8 cellular contexts compared by ENCODE assay signal in the genomic region with DNA sequence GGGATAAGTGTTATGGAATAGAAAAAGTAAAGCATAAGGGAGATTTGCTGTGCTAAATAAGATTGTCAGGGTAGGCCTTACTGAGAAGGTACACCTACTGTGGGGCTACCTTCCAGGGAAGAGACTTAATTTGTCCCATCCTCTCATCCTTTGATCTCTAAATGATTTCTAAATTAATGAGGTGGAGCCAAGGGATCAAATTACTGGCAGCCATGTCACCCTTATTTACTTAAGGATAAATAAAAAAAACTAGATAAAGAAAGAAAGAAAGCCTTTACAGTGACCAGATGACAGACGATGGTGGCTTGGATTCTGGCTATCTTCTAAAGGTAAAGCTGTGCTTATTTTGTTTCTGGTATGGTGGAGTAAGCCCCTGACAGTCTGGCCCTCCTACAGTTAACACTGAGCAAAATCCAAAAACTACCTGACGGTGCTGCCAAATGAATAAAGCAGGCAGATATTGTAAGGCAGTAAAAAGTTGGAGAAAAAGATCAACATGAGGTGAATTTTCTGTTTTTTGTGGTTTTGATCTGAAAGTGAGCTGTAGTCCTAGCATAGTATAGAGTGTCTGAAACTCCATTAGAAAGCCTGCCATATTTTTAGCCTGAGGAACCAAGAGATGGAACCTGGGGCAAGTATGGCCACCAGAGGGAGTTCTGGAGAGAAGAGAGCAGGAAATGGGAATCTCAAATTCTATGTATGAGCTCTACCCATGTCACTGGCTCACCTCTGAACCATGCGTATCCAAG.
DNase-seq lines count a peak whose midpoint lies in the region; ATAC-seq and TF ChIP-seq lines count a peak whose summit lies in the region.

No MANE protein-coding gene starts in this region.

- POLR2A ChIA-PET in Caco-2 (lab: Charles Lee): no interaction called here

- H3K79me2 ChIP-seq in GM23338 (replicated peaks; ENCODE audit: insufficient read depth) (no peaks in the 10 kb centered on the region), OCI-LY1 (ENCODE audit: insufficient read depth, low read length) (no peaks in the 10 kb centered on the region)

- DNase-seq in Caco-2 (peak; percentile 51 to 69), GM23338 (ENCODE audit: low spot score) (peak; percentile 90), dedifferentiated amniotic fluid mesenchymal stem cell (ENCODE audit: extremely low spot score) (peak; percentile 65), lung microvascular endothelial cell (ENCODE audit: low read depth in 2 of 2) (peak; percentile 60 to 67), hippocampal formation (lab: John Stamatoyannopoulos, UW) (no peak)
- DNase-seq in central memory CD4-positive, alpha-beta T cell: no peak

- H3K9me3 ChIP-seq in Caco-2 (no peaks in the 10 kb centered on the region), OCI-LY1 (ENCODE audit: low read length) (no peaks in the 10 kb centered on the region)

- no peaks in the 10 kb centered on the region for H3K4me1 ChIP-seq in Caco-2
- no peaks in the 10 kb centered on the region for H3K4me1 ChIP-seq in GM23338 (ENCODE audit: insufficient read depth)
- no peaks in the 10 kb centered on the region for H3K4me1 ChIP-seq in OCI-LY1 (ENCODE audit: insufficient read depth, low read length, severe bottlenecking)

- H3K9ac ChIP-seq in OCI-LY1 (ENCODE audit: low read length): no peak overlapping the region

- H3K36me3 Mint-ChIP-seq in Caco-2 (ENCODE audit: insufficient read depth, unreplicated experiment) (no peaks in the 10 kb centered on the region), GM23338 (ENCODE audit: low read depth) (0 out of 3 replicates have a peak, but pooled peaks cover 7% of the 10 kb centered on the region)

- no peaks in the 10 kb centered on the region for H3K27me3 ChIP-seq in Caco-2 (replicated peaks; ENCODE audit: control insufficient read depth, insufficient read depth, low read length)
- H3K27me3 ChIP-seq in GM23338 (ENCODE audit: insufficient read depth): no peaks in the 10 kb centered on the region
- H3K27me3 ChIP-seq in OCI-LY1 (ENCODE audit: insufficient read depth, low read length): no peaks in the 10 kb centered on the region

- H3K27ac ChIP-seq in GM23338 (ENCODE audit: low read depth) (no peak overlapping the region), OCI-LY1 (ENCODE audit: low read depth, low read length, poor library complexity, severe bottlenecking) (no peak overlapping the region)

- H3K9me3 Mint-ChIP-seq in Caco-2 (ENCODE audit: unreplicated experiment): peaks cover 9% of the 10 kb centered on the region
- no peaks in the 10 kb centered on the region for H3K9me3 Mint-ChIP-seq in GM23338

- peaks cover 8% of the 10 kb centered on the region for H3K27me3 Mint-ChIP-seq in Caco-2 (ENCODE audit: insufficient read depth, unreplicated experiment)
- no peaks in the 10 kb centered on the region for H3K27me3 Mint-ChIP-seq in GM23338 (ENCODE audit: insufficient read depth, low read depth, poor library complexity)

- BruUV-seq in Caco-2 (replicated peaks; lab: Mats Ljungman, UMichigan): no TSS peak

- intact Hi-C loops in Caco-2 (cut with micrococcal nuclease; ENCODE audit: unreplicated experiment): loop anchor here (1.0 kb wide), 1 partner anchor 272 kb away; no protein-coding TSS in a partner anchor

- H3F3A ChIP-seq in GM23338 (replicated peaks; ENCODE audit: low read depth) (no peaks in the 10 kb centered on the region), OCI-LY1 (ENCODE audit: insufficient read depth, low read length) (no peaks in the 10 kb centered on the region)

- CTCF ChIA-PET in Caco-2 (lab: Charles Lee): interaction anchor here (0.6 to 1.8 kb wide), 8 partner anchors 94 to 484 kb away, joined by 3 to 41 read pairs (median 4); no protein-coding TSS in a partner anchor

- no peak overlapping the region for H3K4me3 Mint-ChIP-seq in Caco-2 (ENCODE audit: unreplicated experiment)
- H3K4me3 Mint-ChIP-seq in GM23338: no peak overlapping the region

- H4K20me1 ChIP-seq in GM23338 (replicated peaks; ENCODE audit: insufficient read depth) (0 out of 2 replicates have a peak, but pooled peaks cover 3% of the 10 kb centered on the region), OCI-LY1 (ENCODE audit: insufficient read depth, low read length) (no peaks in the 10 kb centered on the region)

- H3K4me1 Mint-ChIP-seq in Caco-2 (ENCODE audit: low read depth, unreplicated experiment): peaks cover 9% of the 10 kb centered on the region
- peaks cover 8% of the 10 kb centered on the region; the same call in 2 of the 3 replicates for H3K4me1 Mint-ChIP-seq in GM23338

- no peaks in the 10 kb centered on the region for H3K36me3 ChIP-seq in Caco-2 (ENCODE audit: control insufficient read depth, insufficient read depth, low read length)
- H3K36me3 ChIP-seq in GM23338 (ENCODE audit: insufficient read depth): no peaks in the 10 kb centered on the region
- H3K36me3 ChIP-seq in OCI-LY1 (ENCODE audit: insufficient read depth, low read length): no peaks in the 10 kb centered on the region

- TF ChIP-seq CTCF in Caco-2 (IDR thresholded peaks at IDR 0.05; ENCODE audit: insufficient read depth in 1 of 2, low read depth in 1 of 2, low read length in 1 of 2, severe bottlenecking in 1 of 2, unreplicated experiment in 1 of 2): peak; percentile 65 to 90
- TF ChIP-seq CTCF in GM23338 (conservative IDR thresholded peaks at IDR 0.05; ENCODE audit: low read depth in 2 of 2): peak; percentile 76 to 88
- TF ChIP-seq CTCF in OCI-LY1 (IDR thresholded peaks at IDR 0.05; ENCODE audit: low read length): peak; percentile 56; the same call in 1 of the 2 replicates

- no peak overlapping the region for H3K27ac Mint-ChIP-seq in Caco-2 (ENCODE audit: unreplicated experiment)
- no peak overlapping the region for H3K27ac Mint-ChIP-seq in GM23338

- H3K9me2 ChIP-seq in GM23338 (ENCODE audit: insufficient read depth): 0 out of 2 replicates have a peak, but pooled peaks cover 4% of the 10 kb centered on the region
- H3K9me2 ChIP-seq in OCI-LY1 (ENCODE audit: low read depth, low read length): no peaks in the 10 kb centered on the region

- peak; percentile 98 for ATAC-seq in GM23338
- no peak for ATAC-seq in GM19463 (IDR thresholded peaks at IDR 0.05; ENCODE audit: unreplicated experiment)

- no peak overlapping the region for H2AFZ ChIP-seq in GM23338
- H2AFZ ChIP-seq in OCI-LY1 (ENCODE audit: low read length): no peak overlapping the region

- H3K4me3 ChIP-seq in Caco-2 (ENCODE audit: low read depth, low read length) (no peak overlapping the region), GM23338 (no peak overlapping the region), OCI-LY1 (ENCODE audit: low read depth, low read length, poor library complexity, severe bottlenecking) (no peak overlapping the region)

- H3K4me2 ChIP-seq in GM23338 (no peak overlapping the region), OCI-LY1 (ENCODE audit: low read length) (no peak overlapping the region)

TF ChIP-seq in GM23338, 12 proteins besides CTCF, POLR2A, EP300 and RAD21 (continues in another document):
- TF ChIP-seq EZH2phosphoT487 (IDR thresholded peaks at IDR 0.05; ENCODE audit: unreplicated experiment) (no peak), POLR2AphosphoS5 (IDR thresholded peaks at IDR 0.05; ENCODE audit: low read depth) (no peak)
- TF ChIP-seq, protein P1, sequence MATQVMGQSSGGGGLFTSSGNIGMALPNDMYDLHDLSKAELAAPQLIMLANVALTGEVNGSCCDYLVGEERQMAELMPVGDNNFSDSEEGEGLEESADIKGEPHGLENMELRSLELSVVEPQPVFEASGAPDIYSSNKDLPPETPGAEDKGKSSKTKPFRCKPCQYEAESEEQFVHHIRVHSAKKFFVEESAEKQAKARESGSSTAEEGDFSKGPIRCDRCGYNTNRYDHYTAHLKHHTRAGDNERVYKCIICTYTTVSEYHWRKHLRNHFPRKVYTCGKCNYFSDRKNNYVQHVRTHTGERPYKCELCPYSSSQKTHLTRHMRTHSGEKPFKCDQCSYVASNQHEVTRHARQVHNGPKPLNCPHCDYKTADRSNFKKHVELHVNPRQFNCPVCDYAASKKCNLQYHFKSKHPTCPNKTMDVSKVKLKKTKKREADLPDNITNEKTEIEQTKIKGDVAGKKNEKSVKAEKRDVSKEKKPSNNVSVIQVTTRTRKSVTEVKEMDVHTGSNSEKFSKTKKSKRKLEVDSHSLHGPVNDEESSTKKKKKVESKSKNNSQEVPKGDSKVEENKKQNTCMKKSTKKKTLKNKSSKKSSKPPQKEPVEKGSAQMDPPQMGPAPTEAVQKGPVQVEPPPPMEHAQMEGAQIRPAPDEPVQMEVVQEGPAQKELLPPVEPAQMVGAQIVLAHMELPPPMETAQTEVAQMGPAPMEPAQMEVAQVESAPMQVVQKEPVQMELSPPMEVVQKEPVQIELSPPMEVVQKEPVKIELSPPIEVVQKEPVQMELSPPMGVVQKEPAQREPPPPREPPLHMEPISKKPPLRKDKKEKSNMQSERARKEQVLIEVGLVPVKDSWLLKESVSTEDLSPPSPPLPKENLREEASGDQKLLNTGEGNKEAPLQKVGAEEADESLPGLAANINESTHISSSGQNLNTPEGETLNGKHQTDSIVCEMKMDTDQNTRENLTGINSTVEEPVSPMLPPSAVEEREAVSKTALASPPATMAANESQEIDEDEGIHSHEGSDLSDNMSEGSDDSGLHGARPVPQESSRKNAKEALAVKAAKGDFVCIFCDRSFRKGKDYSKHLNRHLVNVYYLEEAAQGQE (IDR thresholded peaks at IDR 0.05; ENCODE audit: unreplicated experiment): no peak

Comparison
In these comparisons a context has a peak if more than half of its experiments do, and no peak if none do; other contexts are left out.
1. DNase-seq: peak in Caco-2 (2 of 2), GM23338 (single experiment), dedifferentiated amniotic fluid mesenchymal stem cell (single experiment) and lung microvascular endothelial cell (2 of 2); none in hippocampal formation (0 of 2) and central memory CD4-positive, alpha-beta T cell (single experiment).
2. Peak in every context shown above with its lines, with median percentiles within 50 percentile points of each other: CTCF ChIP-seq.